ENCODE assay signal across 28 cellular contexts in genomic region chr18:14905350-14905749, GRCh38.
"Had no signal": no experiment of that assay in that cellular context is flagged by ENCODE, and none has a peak within 500 bp of the region (broad histone marks: within the 10 kb centered on the region; RNA-seq: fewer than 3 reads in every experiment).

No MANE protein-coding gene starts in this region.

- ATAC-seq: natural killer cell; psoas muscle; right cardiac atrium; right lobe of liver; stimulated activated effector memory CD8-positive, alpha-beta T cell treated with anti-CD3 and anti-CD28 coated beads, Interleukin-12 subunit alpha, Interleukin-12 subunit beta, amount 100 ng/mL, for 72 hours; stimulated activated naive B cell treated with anti-CD40 and anti-IgM and Interleukin-4, amounts not matched to agents 10 μg/mL and 1 μg/mL and 100 μg/mL, for 72 hours had no signal

- H3K36me3 ChIP-seq: neural progenitor cell, ovary, right lobe of liver, sigmoid colon, stomach, thoracic aorta, thyroid gland, tibial nerve, upper lobe of left lung, uterus had no signal

- FAIRE-seq: small intestine had no signal

- H3K79me2 ChIP-seq: parathyroid adenoma had no signal

- H3K4me1 Mint-ChIP-seq: natural killer cell; nephron; neural progenitor cell; stimulated activated effector memory CD8-positive, alpha-beta T cell treated with anti-CD3 and anti-CD28 coated beads, Interleukin-12 subunit alpha, Interleukin-12 subunit beta, amount 100 ng/mL, for 72 hours; stimulated activated naive B cell treated with anti-CD40 and anti-IgM and Interleukin-4, amounts not matched to agents 10 μg/mL and 1 μg/mL and 100 μg/mL, for 72 hours had no signal

- H3K4me1 ChIP-seq: neural progenitor cell, parathyroid adenoma, psoas muscle, right lobe of liver, sigmoid colon, stomach, thyroid gland, tibial nerve, upper lobe of left lung, uterus had no signal

- H2AFZ ChIP-seq: neural progenitor cell, parathyroid adenoma had no signal

- H3K27me3 Mint-ChIP-seq: progenitor cell of endocrine pancreas; stimulated activated naive B cell treated with anti-CD40 and anti-IgM and Interleukin-4, amounts not matched to agents 10 μg/mL and 1 μg/mL and 100 μg/mL, for 72 hours; stimulated activated naive CD8-positive, alpha-beta T cell treated with anti-CD3 and anti-CD28 coated beads, Interleukin-15, Interleukin-2, amounts not matched to agents 100 ng/mL and 50 ng/mL, for 24 hours had no signal

- H3K27me3 ChIP-seq: neural progenitor cell, ovary, right lobe of liver, sigmoid colon, stomach, thyroid gland, tibial nerve, upper lobe of left lung, uterus had no signal

- H3K27ac ChIP-seq: neural progenitor cell, ovary, parathyroid adenoma, psoas muscle, right lobe of liver, sigmoid colon, stomach, thoracic aorta, thyroid gland, tibial nerve, upper lobe of left lung, uterus had no signal

- H3K4me2 ChIP-seq: neural progenitor cell had no signal

- DNase-seq: natural killer cell; occipital lobe; ovary; posterior cingulate gyrus; psoas muscle; right cardiac atrium; right lobe of liver; sigmoid colon; small intestine; stimulated activated CD4-positive, alpha-beta T cell treated with anti-CD3 and anti-CD28 coated beads, Interleukin-15, amount 100 ng/mL, for 24 hours; stimulated activated CD4-positive, alpha-beta T cell treated with anti-CD3 and anti-CD28 coated beads, Interleukin-2, amount 100 ng/mL, for 24 hours; stimulated activated CD4-positive, alpha-beta T cell treated with anti-CD3 and anti-CD28 coated beads, Interleukin-2, amount 100 ng/mL, for 48 hours; stimulated activated CD4-positive, alpha-beta T cell treated with anti-CD3 and anti-CD28 coated beads, Interleukin-4, amount 100 ng/mL, for 24 hours; stimulated activated naive B cell treated with anti-CD40 and anti-IgM and Interleukin-4, amounts not matched to agents 10 μg/mL and 1 μg/mL and 100 μg/mL, for 72 hours; stimulated activated naive CD4-positive, alpha-beta T cell treated with Interleukin-2 at 50 U/mL for 16 hours; stomach; thyroid gland; trophoblast cell; upper lobe of left lung; uterus had no signal

- H3K9ac ChIP-seq: neural progenitor cell, parathyroid adenoma had no signal

- H3K36me3 Mint-ChIP-seq: natural killer cell; neural progenitor cell; stimulated activated effector memory CD8-positive, alpha-beta T cell treated with anti-CD3 and anti-CD28 coated beads, Interleukin-12 subunit alpha, Interleukin-12 subunit beta, amount 100 ng/mL, for 72 hours; stimulated activated naive B cell treated with anti-CD40 and anti-IgM and Interleukin-4, amounts not matched to agents 10 μg/mL and 1 μg/mL and 100 μg/mL, for 72 hours had no signal

- H3K27ac Mint-ChIP-seq: natural killer cell; nephron; neural progenitor cell; progenitor cell of endocrine pancreas; stimulated activated effector memory CD8-positive, alpha-beta T cell treated with anti-CD3 and anti-CD28 coated beads, Interleukin-12 subunit alpha, Interleukin-12 subunit beta, amount 100 ng/mL, for 72 hours; stimulated activated naive B cell treated with anti-CD40 and anti-IgM and Interleukin-4, amounts not matched to agents 10 μg/mL and 1 μg/mL and 100 μg/mL, for 72 hours; stimulated activated naive CD8-positive, alpha-beta T cell treated with anti-CD3 and anti-CD28 coated beads, Interleukin-15, Interleukin-2, amounts not matched to agents 100 ng/mL and 50 ng/mL, for 24 hours had no signal

- H3K4me3 Mint-ChIP-seq: natural killer cell; nephron; neural progenitor cell; stimulated activated effector memory CD8-positive, alpha-beta T cell treated with anti-CD3 and anti-CD28 coated beads, Interleukin-12 subunit alpha, Interleukin-12 subunit beta, amount 100 ng/mL, for 72 hours; stimulated activated naive B cell treated with anti-CD40 and anti-IgM and Interleukin-4, amounts not matched to agents 10 μg/mL and 1 μg/mL and 100 μg/mL, for 72 hours; stimulated activated naive CD8-positive, alpha-beta T cell treated with anti-CD3 and anti-CD28 coated beads, Interleukin-15, Interleukin-2, amounts not matched to agents 100 ng/mL and 50 ng/mL, for 24 hours had no signal

- H3K9me3 ChIP-seq: ovary, psoas muscle, right lobe of liver, sigmoid colon, stomach, thoracic aorta, thyroid gland, tibial nerve, upper lobe of left lung, uterus had no signal

- H3K9me3 Mint-ChIP-seq: stimulated activated effector memory CD8-positive, alpha-beta T cell treated with anti-CD3 and anti-CD28 coated beads, Interleukin-12 subunit alpha, Interleukin-12 subunit beta, amount 100 ng/mL, for 72 hours; stimulated activated naive CD8-positive, alpha-beta T cell treated with anti-CD3 and anti-CD28 coated beads, Interleukin-15, Interleukin-2, amounts not matched to agents 100 ng/mL and 50 ng/mL, for 24 hours had no signal

- H3K4me3 ChIP-seq: neural progenitor cell, ovary, psoas muscle, right lobe of liver, sigmoid colon, stomach, thoracic aorta, thyroid gland, tibial nerve, upper lobe of left lung, uterus had no signal
